Comparison of ENCODE assay signal across 15 cellular contexts in the genomic region with DNA sequence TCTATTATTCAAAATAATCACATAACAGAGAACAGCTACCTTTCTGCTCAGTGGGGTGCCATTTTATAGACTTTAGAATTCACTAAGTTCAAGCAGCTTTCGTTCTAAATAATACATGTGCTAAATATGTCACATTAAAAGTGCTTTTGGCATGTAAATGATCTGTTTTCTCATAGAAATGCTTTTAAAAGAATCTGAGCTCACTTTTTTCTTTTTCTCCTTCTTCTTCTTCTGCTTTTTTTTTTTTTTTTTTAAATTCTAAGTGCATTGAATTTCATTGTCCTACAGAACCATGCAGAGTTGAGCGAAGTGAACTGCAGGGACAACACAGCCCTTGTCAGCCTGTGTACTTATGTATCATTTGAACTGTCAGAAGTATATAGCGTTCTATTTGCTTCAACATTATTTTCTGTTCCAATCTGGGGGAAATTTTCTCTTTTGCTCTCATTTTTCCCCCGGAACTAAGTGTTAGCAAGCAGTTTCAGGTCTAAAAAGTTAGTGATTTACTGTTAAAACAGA.
DNase-seq lines count a peak whose midpoint lies in the region; ATAC-seq and TF ChIP-seq lines count a peak whose summit lies in the region.
"Had no signal": no experiment of that assay in that cellular context is flagged by ENCODE, and none has a peak within 500 bp of the region (broad histone marks: within the 10 kb centered on the region; RNA-seq: fewer than 3 reads in every experiment).

No MANE protein-coding gene starts in this region.

- H2AFZ ChIP-seq in neural progenitor cell (replicated peaks) (peak overlapping the region; percentile 20), PC-3 (ENCODE audit: low read length) (no peak overlapping the region)

- H3K4me1 ChIP-seq in neural progenitor cell, result no peaks in the 10 kb centered on the region
- H3K4me1 ChIP-seq in PC-3 (ENCODE audit: insufficient read depth, low read length), result no peaks in the 10 kb centered on the region

- H3K9me2 ChIP-seq in PC-3 (replicated peaks; ENCODE audit: low read length), result no peaks in the 10 kb centered on the region

- peak overlapping the region; percentile 68 for H3K4me3 ChIP-seq in SK-N-MC
- no peak overlapping the region for H3K4me3 ChIP-seq in neural progenitor cell
- H3K4me3 ChIP-seq in PC-3 (ENCODE audit: low read length), result no peak overlapping the region

- no peaks in the 10 kb centered on the region for H3K36me3 Mint-ChIP-seq in neural progenitor cell
- H3K36me3 Mint-ChIP-seq in stimulated activated memory B cell treated with anti-CD40 and anti-IgM and Interleukin-4, amounts not matched to agents 10 μg/mL and 1 μg/mL and 100 μg/mL, for 72 hours, result no peaks in the 10 kb centered on the region
- H3K36me3 Mint-ChIP-seq: CD14-positive monocyte; CD8-positive, alpha-beta T cell had no signal

- no peak for ATAC-seq in stimulated activated memory B cell treated with anti-CD40 and anti-IgM and Interleukin-4, amounts not matched to agents 10 μg/mL and 1 μg/mL and 100 μg/mL, for 72 hours
- ATAC-seq in PC-3, result no peak
- ATAC-seq: CD8-positive, alpha-beta T cell had no signal

- CTCF ChIA-PET in HEK293T (lab: Yijun Ruan, JAX), result no interaction called here
- CTCF ChIA-PET in PC-3 (lab: Charles Lee), result no interaction called here

- no peaks in the 10 kb centered on the region; the same call in 1 of the 2 replicates for H3K36me3 ChIP-seq in SK-N-MC (ENCODE audit: insufficient read depth, low read length)
- no peaks in the 10 kb centered on the region for H3K36me3 ChIP-seq in neural progenitor cell
- H3K36me3 ChIP-seq in PC-3 (ENCODE audit: low read depth, low read length), result no peaks in the 10 kb centered on the region

- no peaks in the 10 kb centered on the region for H3K4me1 Mint-ChIP-seq in neural progenitor cell
- no peaks in the 10 kb centered on the region for H3K4me1 Mint-ChIP-seq in stimulated activated memory B cell treated with anti-CD40 and anti-IgM and Interleukin-4, amounts not matched to agents 10 μg/mL and 1 μg/mL and 100 μg/mL, for 72 hours
- H3K4me1 Mint-ChIP-seq: CD14-positive monocyte had no signal

- no TSS peak for BruUV-seq in PC-3 (replicated peaks; lab: Mats Ljungman, UMichigan)

- H3K9me3 Mint-ChIP-seq in neural progenitor cell, result no peaks in the 10 kb centered on the region
- no peaks in the 10 kb centered on the region for H3K9me3 Mint-ChIP-seq in stimulated activated memory B cell treated with anti-CD40 and anti-IgM and Interleukin-4, amounts not matched to agents 10 μg/mL and 1 μg/mL and 100 μg/mL, for 72 hours

- POLR2A ChIA-PET in HEK293T (lab: Yijun Ruan, JAX) (no interaction called here), PC-3 (lab: Charles Lee; ENCODE audit: unreplicated experiment) (no interaction called here)

- H3K9ac ChIP-seq in SK-N-MC (ENCODE audit: insufficient read length) (peak overlapping the region; percentile 66), neural progenitor cell (no peak overlapping the region), PC-3 (ENCODE audit: low read length) (no peak overlapping the region)

- H3K27me3 Mint-ChIP-seq in neural progenitor cell (ENCODE audit: insufficient read depth, low read depth), result no peaks in the 10 kb centered on the region
- H3K27me3 Mint-ChIP-seq in stimulated activated memory B cell treated with anti-CD40 and anti-IgM and Interleukin-4, amounts not matched to agents 10 μg/mL and 1 μg/mL and 100 μg/mL, for 72 hours, result no peaks in the 10 kb centered on the region

- no peaks in the 10 kb centered on the region for H4K20me1 ChIP-seq in neural progenitor cell (ENCODE audit: low read depth)
- H4K20me1 ChIP-seq in PC-3 (ENCODE audit: low read length), result no peaks in the 10 kb centered on the region

- TF ChIP-seq CTCF in neural progenitor cell (IDR thresholded peaks at IDR 0.05) (no peak), PC-3 (conservative IDR thresholded peaks at IDR 0.05; ENCODE audit: low read depth, low read length) (no peak)

- H3K27ac ChIP-seq in SK-N-MC (peak overlapping the region; percentile 83), neural progenitor cell (no peak overlapping the region), PC-3 (ENCODE audit: low read length) (no peak overlapping the region)

- no peak overlapping the region for H3K27ac Mint-ChIP-seq in neural progenitor cell
- no peak overlapping the region for H3K27ac Mint-ChIP-seq in stimulated activated memory B cell treated with anti-CD40 and anti-IgM and Interleukin-4, amounts not matched to agents 10 μg/mL and 1 μg/mL and 100 μg/mL, for 72 hours
- H3K27ac Mint-ChIP-seq: CD14-positive monocyte; CD8-positive, alpha-beta T cell had no signal

- H3K27me3 ChIP-seq in neural progenitor cell, result no peaks in the 10 kb centered on the region
- H3K27me3 ChIP-seq in PC-3 (ENCODE audit: low read length), result peaks cover 87% of the 10 kb centered on the region

- intact Hi-C loops in PC-3 (cut with micrococcal nuclease), result no loop called here

- no peaks in the 10 kb centered on the region for H3F3A ChIP-seq in neural progenitor cell (ENCODE audit: low read depth)
- H3F3A ChIP-seq in PC-3 (ENCODE audit: low read length, unreplicated experiment), result no peaks in the 10 kb centered on the region

- DNase-seq in HEK293T (ENCODE audit: extremely low spot score) (no peak), SK-N-MC (ENCODE audit: low read depth, low spot score) (no peak), neural progenitor cell (ENCODE audit: low spot score) (no peak), hepatic stellate cell (ENCODE audit: low spot score) (no peak), RKO (ENCODE audit: low spot score) (no peak), PC-3 (no peak)
- DNase-seq: CD8-positive, alpha-beta T cell; COR-L47; DMS153; DMS79 treated with DMSO at 0.1 percent for 48 hours; EL; HCEC 1CT; IMR-90 had no signal

- no peaks in the 10 kb centered on the region for H3K79me2 ChIP-seq in neural progenitor cell (ENCODE audit: low read depth)
- H3K79me2 ChIP-seq in PC-3 (ENCODE audit: low read length), result no peaks in the 10 kb centered on the region

- H3K9me3 ChIP-seq in SK-N-MC (ENCODE audit: low read depth, low read length) (peaks cover 2% of the 10 kb centered on the region; the same call in 1 of the 2 replicates), neural progenitor cell (ENCODE audit: low read depth) (no peaks in the 10 kb centered on the region), PC-3 (ENCODE audit: low read length) (no peaks in the 10 kb centered on the region)

- H3K4me2 ChIP-seq in neural progenitor cell, result no peak overlapping the region
- no peak overlapping the region for H3K4me2 ChIP-seq in PC-3 (ENCODE audit: low read length)

- no peak overlapping the region for H3K4me3 Mint-ChIP-seq in neural progenitor cell
- no peak overlapping the region for H3K4me3 Mint-ChIP-seq in stimulated activated memory B cell treated with anti-CD40 and anti-IgM and Interleukin-4, amounts not matched to agents 10 μg/mL and 1 μg/mL and 100 μg/mL, for 72 hours
- H3K4me3 Mint-ChIP-seq: CD14-positive monocyte; CD8-positive, alpha-beta T cell had no signal

TF ChIP-seq in HEK293T, 16 proteins besides CTCF, POLR2A, EP300 and RAD21:
- TF ChIP-seq NFRKB (IDR thresholded peaks at IDR 0.05) (no peak), FOXM1 (IDR thresholded peaks at IDR 0.05; ENCODE audit: borderline replicate concordance) (no peak), ZNF384 (IDR thresholded peaks at IDR 0.05) (peak; percentile 85), FOXK2 (IDR thresholded peaks at IDR 0.05) (no peak), CTBP1 (IDR thresholded peaks at IDR 0.05; ENCODE audit: borderline replicate concordance) (no peak), SP1 (IDR thresholded peaks at IDR 0.05) (no peak)
TF ChIP-seq in HEK293T: peak in this region for 1.
